Comparison of ENCODE assay signal across 8 cellular contexts in the genomic region with DNA sequence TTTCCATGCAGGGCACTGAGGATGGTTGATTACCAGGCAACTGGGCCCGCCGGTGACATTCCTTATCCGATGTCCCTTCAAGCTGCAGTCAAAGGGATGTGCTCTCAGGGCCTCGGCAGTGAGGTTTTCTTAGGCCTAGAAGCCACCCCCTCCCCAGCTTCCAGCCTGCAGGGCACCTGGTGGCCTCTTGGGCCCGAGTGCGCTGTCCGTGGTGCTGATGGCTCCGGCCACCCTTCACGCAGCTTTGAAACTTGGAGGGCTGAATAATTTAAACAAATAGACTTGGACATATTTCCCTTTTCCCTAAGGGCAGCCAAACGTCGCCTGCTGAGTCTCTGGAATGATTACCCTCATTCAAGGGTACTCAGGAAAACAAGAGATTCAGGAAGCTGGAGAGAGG. TPM values are rescaled to one million over a fixed set of nuclear protein-coding genes. Genes with fewer than 3 reads are reported as not detected.
DNase-seq lines count a peak whose midpoint lies in the region; ATAC-seq and TF ChIP-seq lines count a peak whose summit lies in the region.

No MANE protein-coding gene starts in this region.

- in situ Hi-C loops in GM23248 (cut with MboI) (no loop called here), astrocyte of the spinal cord (cut with HindIII; ENCODE audit: low sequenced_read_pairs) (no loop called here)

- WGBS in GM23248 (ENCODE audit: low coverage in 1 of 2, low lambda C conversion rate in 2 of 2, missing lambda C conversion rate in 2 of 2), 2 experiments, result 15 to 18% methylated on average over 11 of the region's 11 CpGs
- WGBS in upper lobe of left lung, 2 donors, result 8% methylated on average over 5 to 11 of the region's 11 CpGs

- no peaks in the 10 kb centered on the region for H3K79me2 ChIP-seq in GM23248 (ENCODE audit: insufficient read depth)

- H3K9me3 ChIP-seq in GM23248 (ENCODE audit: low read depth) (no peaks in the 10 kb centered on the region), upper lobe of left lung (no peaks in the 10 kb centered on the region)

- TF ChIP-seq EP300 in upper lobe of left lung (IDR thresholded peaks at IDR 0.05), result no peak

- no peaks in the 10 kb centered on the region for H3K9me2 ChIP-seq in GM23248 (ENCODE audit: insufficient read depth)

- DNase-seq in AG10803 (ENCODE audit: low read depth), result peak; percentile 31
- DNase-seq in GM23248, result peak; percentile 61
- peak; percentile 88 for DNase-seq in NCI-H69 (lab: John Stamatoyannopoulos, UW)
- peak; percentile 58 for DNase-seq in astrocyte of the spinal cord (ENCODE audit: low read depth, low spot score)
- DNase-seq in kidney glomerular epithelial cell (lab: John Stamatoyannopoulos, UW), result peak; percentile 15
- DNase-seq in upper lobe of left lung, result peak; percentile 31 to 88
- no peak for DNase-seq in OCI-M2 (lab: John Stamatoyannopoulos, UW; ENCODE audit: unreplicated experiment)
- no peak for DNase-seq in NCI-H774 (lab: John Stamatoyannopoulos, UW)

- peaks cover 29% of the 10 kb centered on the region for H3K27me3 ChIP-seq in GM23248 (replicated peaks; ENCODE audit: insufficient read depth)
- peaks cover 0 to 10% (median 0%) of the 10 kb centered on the region in 4 donors for H3K27me3 ChIP-seq in upper lobe of left lung

- H3K4me1 ChIP-seq in GM23248 (ENCODE audit: insufficient read depth) (no peaks in the 10 kb centered on the region), upper lobe of left lung (peaks cover 0 to 9% (median 0%) of the 10 kb centered on the region in 4 donors)

- H3F3A ChIP-seq in GM23248 (ENCODE audit: insufficient read depth), result no peaks in the 10 kb centered on the region

- H3K27ac ChIP-seq in GM23248, result no peak overlapping the region
- H3K27ac ChIP-seq in upper lobe of left lung, result no peak overlapping the region

- H3K4me3 ChIP-seq in AG10803 (ENCODE audit: low read length) (no peak overlapping the region), GM23248 (no peak overlapping the region), astrocyte of the spinal cord (ENCODE audit: low read depth, low read length) (no peak overlapping the region), upper lobe of left lung (no peak overlapping the region)

- TF ChIP-seq POLR2A in upper lobe of left lung (IDR thresholded peaks at IDR 0.05), result no peak

- ATAC-seq in upper lobe of left lung (ENCODE audit: low FRiP score in 2 of 2), result peak; percentile 39 to 58

- no peak overlapping the region for H2AFZ ChIP-seq in GM23248

- peak; percentile 45 for TF ChIP-seq CTCF in AG10803 (conservative IDR thresholded peaks at IDR 0.05; ENCODE audit: low read length)
- peak; percentile 51 for TF ChIP-seq CTCF in astrocyte of the spinal cord (IDR thresholded peaks at IDR 0.05; ENCODE audit: low read depth, low read length)
- TF ChIP-seq CTCF in upper lobe of left lung (IDR thresholded peaks at IDR 0.05), result peak in 3 of 6 experiments; percentile 17 to 47 (median 34)

- no peaks in the 10 kb centered on the region for H4K20me1 ChIP-seq in GM23248 (ENCODE audit: insufficient read depth)

- H3K36me3 ChIP-seq in GM23248 (ENCODE audit: low read depth) (no peaks in the 10 kb centered on the region), upper lobe of left lung (no peaks in the 10 kb centered on the region)

- no peak overlapping the region for H3K4me2 ChIP-seq in GM23248 (ENCODE audit: unreplicated experiment)

- no peak overlapping the region for H3K9ac ChIP-seq in GM23248

RNA-seq across cellular contexts. Expression of a gene that starts 8.9 kb away (rescaled TPM):
- not detected in 2 replicates for total RNA-seq in GM23248 (2014; rRNA removed; shearing (Covaris generic))
- not detected in 2 replicates for polyA plus RNA-seq in GM23248 (2016; fragmentation: Nextera tagmentation; extraction: Ambion mirVana)
- total RNA-seq in upper lobe of left lung, result not detected

RNA-seq across cellular contexts. Expression of a gene that starts 23.7 kb away (rescaled TPM):
- 67.5 and 79.0 TPM in 2 replicates for total RNA-seq in GM23248 (2014; rRNA removed; shearing (Covaris generic))
- 20.1 and 21.5 TPM in 2 replicates for polyA plus RNA-seq in GM23248 (2016; fragmentation: Nextera tagmentation; extraction: Ambion mirVana)
- total RNA-seq in upper lobe of left lung, result 100 to 1,000 TPM in 2 of 6 donors, 10 to 100 TPM in 4; 51.1 to 118 (median 66.2) TPM

Comparison
In these comparisons a context has a peak if more than half of its experiments do, and no peak if none do; other contexts are left out.
1. DNase-seq: peak in AG10803 (single experiment), GM23248 (single experiment), NCI-H69 (single experiment), astrocyte of the spinal cord (single experiment), kidney glomerular epithelial cell (single experiment) and upper lobe of left lung (2 of 2); none in OCI-M2 (single experiment) and NCI-H774 (single experiment).